Comparison of ENCODE assay signal across 1 cellular context in the genomic region with DNA sequence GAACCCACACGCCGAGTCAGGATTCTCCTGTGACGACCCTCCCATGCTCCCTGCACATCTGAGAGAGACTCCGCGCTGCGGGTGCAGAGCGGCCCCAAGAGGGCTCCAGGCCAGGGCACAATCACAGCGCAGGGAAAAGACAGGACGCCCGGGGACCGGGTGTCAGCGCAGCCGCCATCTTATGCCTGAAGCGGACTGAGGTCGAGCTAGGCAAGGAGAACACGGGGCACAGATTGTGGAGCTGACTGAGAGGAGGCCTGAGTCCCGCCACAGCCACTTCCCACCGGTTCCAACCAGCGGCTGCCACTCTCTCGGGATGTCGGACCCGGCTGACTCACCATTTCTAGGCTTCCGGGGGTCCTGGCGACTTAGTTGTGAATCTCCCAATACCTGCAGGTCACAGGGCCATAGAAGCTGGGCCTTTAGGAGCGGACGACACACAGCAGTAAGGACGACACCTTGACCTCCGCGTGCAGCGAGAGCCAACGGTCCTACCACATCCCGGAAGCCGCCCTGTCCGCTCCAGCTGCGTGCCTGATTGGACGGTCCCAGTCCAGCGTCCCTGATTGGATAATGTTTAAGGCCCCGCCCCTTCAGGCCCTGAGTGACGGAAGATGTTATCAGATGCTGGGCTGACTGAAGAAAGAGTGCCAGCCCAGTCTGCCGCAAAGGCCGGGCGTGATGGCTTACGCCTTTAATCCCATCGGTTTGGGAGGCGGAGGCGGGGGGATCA.
TF ChIP-seq lines count a peak whose summit lies in the region.

ZNF728 (minus strand) TSS at position 487 of the 733 bp plus-strand sequence; CDS start at position 341, 146 bp downstream.

TF ChIP-seq in K562, 482 proteins besides CTCF, POLR2A, EP300 and RAD21 (continued from another document):
- TF ChIP-seq MGA (IDR thresholded peaks at IDR 0.05) = peak; percentile 19; the same call in 1 of the 2 replicates
- TF ChIP-seq, protein P1, sequence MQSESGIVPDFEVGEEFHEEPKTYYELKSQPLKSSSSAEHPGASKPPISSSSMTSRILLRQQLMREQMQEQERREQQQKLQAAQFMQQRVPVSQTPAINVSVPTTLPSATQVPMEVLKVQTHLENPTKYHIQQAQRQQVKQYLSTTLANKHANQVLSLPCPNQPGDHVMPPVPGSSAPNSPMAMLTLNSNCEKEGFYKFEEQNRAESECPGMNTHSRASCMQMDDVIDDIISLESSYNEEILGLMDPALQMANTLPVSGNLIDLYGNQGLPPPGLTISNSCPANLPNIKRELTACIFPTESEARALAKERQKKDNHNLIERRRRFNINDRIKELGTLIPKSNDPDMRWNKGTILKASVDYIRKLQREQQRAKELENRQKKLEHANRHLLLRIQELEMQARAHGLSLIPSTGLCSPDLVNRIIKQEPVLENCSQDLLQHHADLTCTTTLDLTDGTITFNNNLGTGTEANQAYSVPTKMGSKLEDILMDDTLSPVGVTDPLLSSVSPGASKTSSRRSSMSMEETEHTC (IDR thresholded peaks at IDR 0.05) = no peak
- TF ChIP-seq, protein P2, sequence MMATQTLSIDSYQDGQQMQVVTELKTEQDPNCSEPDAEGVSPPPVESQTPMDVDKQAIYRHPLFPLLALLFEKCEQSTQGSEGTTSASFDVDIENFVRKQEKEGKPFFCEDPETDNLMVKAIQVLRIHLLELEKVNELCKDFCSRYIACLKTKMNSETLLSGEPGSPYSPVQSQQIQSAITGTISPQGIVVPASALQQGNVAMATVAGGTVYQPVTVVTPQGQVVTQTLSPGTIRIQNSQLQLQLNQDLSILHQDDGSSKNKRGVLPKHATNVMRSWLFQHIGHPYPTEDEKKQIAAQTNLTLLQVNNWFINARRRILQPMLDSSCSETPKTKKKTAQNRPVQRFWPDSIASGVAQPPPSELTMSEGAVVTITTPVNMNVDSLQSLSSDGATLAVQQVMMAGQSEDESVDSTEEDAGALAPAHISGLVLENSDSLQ (IDR thresholded peaks at IDR 0.05) = peak; percentile 68
- TF ChIP-seq GTF2A2 (tag; IDR thresholded peaks at IDR 0.05) = no peak
- TF ChIP-seq E2F6 (IDR thresholded peaks at IDR 0.05; ENCODE audit: borderline replicate concordance in 1 of 2, extremely low read depth in 1 of 2, insufficient read depth in 1 of 2, insufficient read length in 1 of 2, low read depth in 1 of 2, low read length in 1 of 2, poor library complexity in 1 of 2, severe bottlenecking in 1 of 2) = peak in 1 of 2 experiments; percentile 20
- TF ChIP-seq RBFOX2 (IDR thresholded peaks at IDR 0.05; ENCODE audit: low read depth, low read length) = peak; percentile 40; the same call in 1 of the 2 replicates
- peak; percentile 47; the same call in 1 of the 2 replicates for TF ChIP-seq POLR2G (IDR thresholded peaks at IDR 0.05; ENCODE audit: low read depth, low read length)
TF ChIP-seq in K562: peak in this region for 6.
